2 cellular contexts compared by ENCODE assay signal in the genomic region with DNA sequence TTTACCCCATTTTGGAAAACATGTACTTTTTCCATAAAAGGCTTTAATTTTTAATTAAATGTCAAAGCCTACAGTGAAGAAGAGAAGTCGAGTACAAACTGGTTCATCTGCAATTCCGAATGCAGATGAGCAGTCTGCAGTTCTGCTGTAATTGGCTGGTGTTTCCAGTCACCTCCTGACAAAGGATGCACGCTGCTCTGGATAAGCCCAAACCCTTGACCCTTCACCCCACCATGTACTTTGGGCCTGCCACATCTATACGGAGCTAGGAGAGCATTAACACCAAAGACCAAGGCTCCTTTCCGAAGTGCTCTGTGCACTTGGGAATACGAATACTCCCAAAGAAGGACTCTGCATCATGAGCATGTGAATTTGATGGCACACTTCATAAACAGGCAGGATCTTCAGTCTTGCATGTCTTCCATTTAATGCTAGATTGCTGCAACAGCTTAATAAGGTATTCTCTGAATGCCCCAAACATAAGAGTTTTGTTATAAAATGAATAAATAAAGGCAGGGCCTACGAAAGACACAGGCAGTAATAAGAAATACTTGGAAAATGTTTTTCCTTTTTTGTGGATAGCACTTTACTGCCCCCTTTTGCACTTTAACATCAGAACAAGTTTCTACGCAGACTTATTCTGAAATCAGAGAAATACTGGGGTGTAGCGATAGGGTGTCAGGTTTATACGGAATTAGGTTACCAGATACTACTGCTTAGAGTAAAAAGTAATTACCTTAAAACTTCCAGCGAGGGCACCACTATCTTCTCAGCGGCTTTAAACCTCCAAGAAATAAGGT.
TF ChIP-seq lines count a peak whose summit lies in the region.

No MANE protein-coding gene starts in this region.

TF ChIP-seq in H1, 55 proteins besides CTCF, POLR2A, EP300 and RAD21:
- TF ChIP-seq SUZ12 (IDR thresholded peaks at IDR 0.05; ENCODE audit: low read length) (no peak), RFX5 (IDR thresholded peaks at IDR 0.05; ENCODE audit: borderline replicate concordance, low read depth, low read length) (no peak), BCL11A (IDR thresholded peaks at IDR 0.05; ENCODE audit: low read depth in 2 of 2, low read length in 2 of 2) (no peak), CHD2 (IDR thresholded peaks at IDR 0.05; ENCODE audit: low read length) (no peak), TBP (IDR thresholded peaks at IDR 0.05; ENCODE audit: low read depth, low read length) (no peak), PHF8 (conservative IDR thresholded peaks at IDR 0.05; ENCODE audit: low read depth, low read length) (no peak), SIN3A (conservative IDR thresholded peaks at IDR 0.05 in 1 of 2, IDR thresholded peaks at IDR 0.05 in 1 of 2; ENCODE audit: low read depth in 1 of 2, low read length in 2 of 2) (no peak), BRCA1 (IDR thresholded peaks at IDR 0.05; ENCODE audit: low read depth, low read length) (no peak)
- TF ChIP-seq, protein P1, sequence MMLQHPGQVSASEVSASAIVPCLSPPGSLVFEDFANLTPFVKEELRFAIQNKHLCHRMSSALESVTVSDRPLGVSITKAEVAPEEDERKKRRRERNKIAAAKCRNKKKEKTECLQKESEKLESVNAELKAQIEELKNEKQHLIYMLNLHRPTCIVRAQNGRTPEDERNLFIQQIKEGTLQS (IDR thresholded peaks at IDR 0.05; ENCODE audit: insufficient read depth, low read depth, low read length), result no peak

TF ChIP-seq in neural cell, 6 proteins besides CTCF, POLR2A, EP300 and RAD21:
- TF ChIP-seq, protein P2, sequence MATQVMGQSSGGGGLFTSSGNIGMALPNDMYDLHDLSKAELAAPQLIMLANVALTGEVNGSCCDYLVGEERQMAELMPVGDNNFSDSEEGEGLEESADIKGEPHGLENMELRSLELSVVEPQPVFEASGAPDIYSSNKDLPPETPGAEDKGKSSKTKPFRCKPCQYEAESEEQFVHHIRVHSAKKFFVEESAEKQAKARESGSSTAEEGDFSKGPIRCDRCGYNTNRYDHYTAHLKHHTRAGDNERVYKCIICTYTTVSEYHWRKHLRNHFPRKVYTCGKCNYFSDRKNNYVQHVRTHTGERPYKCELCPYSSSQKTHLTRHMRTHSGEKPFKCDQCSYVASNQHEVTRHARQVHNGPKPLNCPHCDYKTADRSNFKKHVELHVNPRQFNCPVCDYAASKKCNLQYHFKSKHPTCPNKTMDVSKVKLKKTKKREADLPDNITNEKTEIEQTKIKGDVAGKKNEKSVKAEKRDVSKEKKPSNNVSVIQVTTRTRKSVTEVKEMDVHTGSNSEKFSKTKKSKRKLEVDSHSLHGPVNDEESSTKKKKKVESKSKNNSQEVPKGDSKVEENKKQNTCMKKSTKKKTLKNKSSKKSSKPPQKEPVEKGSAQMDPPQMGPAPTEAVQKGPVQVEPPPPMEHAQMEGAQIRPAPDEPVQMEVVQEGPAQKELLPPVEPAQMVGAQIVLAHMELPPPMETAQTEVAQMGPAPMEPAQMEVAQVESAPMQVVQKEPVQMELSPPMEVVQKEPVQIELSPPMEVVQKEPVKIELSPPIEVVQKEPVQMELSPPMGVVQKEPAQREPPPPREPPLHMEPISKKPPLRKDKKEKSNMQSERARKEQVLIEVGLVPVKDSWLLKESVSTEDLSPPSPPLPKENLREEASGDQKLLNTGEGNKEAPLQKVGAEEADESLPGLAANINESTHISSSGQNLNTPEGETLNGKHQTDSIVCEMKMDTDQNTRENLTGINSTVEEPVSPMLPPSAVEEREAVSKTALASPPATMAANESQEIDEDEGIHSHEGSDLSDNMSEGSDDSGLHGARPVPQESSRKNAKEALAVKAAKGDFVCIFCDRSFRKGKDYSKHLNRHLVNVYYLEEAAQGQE (IDR thresholded peaks at IDR 0.05; ENCODE audit: borderline replicate concordance), result no peak
- TF ChIP-seq EZH2 (IDR thresholded peaks at IDR 0.05; ENCODE audit: borderline replicate concordance, insufficient read depth, low read length, poor library complexity, severe bottlenecking), result no peak
- peak; percentile 56 for TF ChIP-seq SMC3 (conservative IDR thresholded peaks at IDR 0.05; ENCODE audit: poor library complexity)
- TF ChIP-seq MXI1 (conservative IDR thresholded peaks at IDR 0.05; ENCODE audit: poor library complexity, severe bottlenecking), result no peak
- TF ChIP-seq TAF1 (IDR thresholded peaks at IDR 0.05; ENCODE audit: low read depth), result no peak
- no peak for TF ChIP-seq POLR2AphosphoS5 (IDR thresholded peaks at IDR 0.05)
TF ChIP-seq in neural cell: peak in this region for 1.
